ENCODE assay signal across 26 cellular contexts in genomic region chr7:130854481-130854880, GRCh38.
"Had no signal": no experiment of that assay in that cellular context is flagged by ENCODE, and none has a peak within 500 bp of the region (broad histone marks: within the 10 kb centered on the region; RNA-seq: fewer than 3 reads in every experiment).

No MANE protein-coding gene starts in this region.

- H2AFZ ChIP-seq: parathyroid adenoma had no signal

- H3K9me3 ChIP-seq: body of pancreas had no signal

- H3K27ac ChIP-seq: adrenal gland, body of pancreas, cardiac muscle cell, coronary artery, dorsolateral prefrontal cortex, heart left ventricle, parathyroid adenoma, right atrium auricular region, upper lobe of left lung, vagina had no signal

- H3K4me1 ChIP-seq: adrenal gland, body of pancreas, heart left ventricle, parathyroid adenoma, right atrium auricular region, upper lobe of left lung had no signal

- H3K27me3 ChIP-seq: adrenal gland, body of pancreas, cardiac muscle cell, dorsolateral prefrontal cortex, heart left ventricle, right atrium auricular region, upper lobe of left lung, vagina had no signal

- H3K9ac ChIP-seq: parathyroid adenoma had no signal

- H3K4me3 ChIP-seq: adrenal gland, body of pancreas, cardiac muscle cell, coronary artery, dorsolateral prefrontal cortex, heart left ventricle, right atrium auricular region, upper lobe of left lung, vagina had no signal

- H3K79me2 ChIP-seq: parathyroid adenoma had no signal

- H3K36me3 ChIP-seq: adrenal gland, cardiac muscle cell had no signal

- DNase-seq: activated CD4-positive, alpha-beta T cell treated with anti-CD3 and anti-CD28 coated beads for 36 hours; activated CD4-positive, CD25-positive, alpha-beta regulatory T cell; activated CD8-positive, alpha-beta memory T cell treated with anti-CD3 and anti-CD28 coated beads, Interleukin-2, amount 10 ng/mL, durations not matched to agents 7 days and 5 days; activated CD8-positive, alpha-beta T cell treated with anti-CD3 and anti-CD28 coated beads, Interleukin-2, amount 10 ng/mL, durations not matched to agents 7 days and 5 days; activated effector memory CD4-positive, alpha-beta T cell treated with Interleukin-2 at 50 U/mL for 16 hours; activated naive CD4-positive, alpha-beta T cell treated with Interleukin-2 at 50 U/mL for 16 hours; adrenal gland; aorta; body of pancreas; dorsolateral prefrontal cortex; effector memory CD4-positive, alpha-beta T cell; erythroblast; heart left ventricle; hypothalamus; immature natural killer cell; naive thymus-derived CD8-positive, alpha-beta T cell; nucleus accumbens; stimulated activated CD4-positive, alpha-beta T cell treated with anti-CD3 and anti-CD28 coated beads, Interleukin-15, amount 100 ng/mL, for 24 hours; stimulated activated CD4-positive, alpha-beta T cell treated with anti-CD3 and anti-CD28 coated beads, Interleukin-2, amount 100 ng/mL, for 24 hours; stimulated activated naive CD4-positive, alpha-beta T cell treated with Interleukin-2 at 50 U/mL for 16 hours; upper lobe of left lung had no signal

- ATAC-seq: activated CD4-positive, alpha-beta T cell treated with anti-CD3 and anti-CD28 coated beads for 36 hours; activated CD8-positive, alpha-beta memory T cell treated with anti-CD3 and anti-CD28 coated beads, Interleukin-2, amount 10 ng/mL, durations not matched to agents 7 days and 5 days; activated CD8-positive, alpha-beta T cell treated with anti-CD3 and anti-CD28 coated beads, Interleukin-2, amount 10 ng/mL, durations not matched to agents 7 days and 5 days; body of pancreas; heart left ventricle; naive thymus-derived CD8-positive, alpha-beta T cell had no signal
